Comparison of ENCODE assay signal across 10 cellular contexts in the genomic region with DNA sequence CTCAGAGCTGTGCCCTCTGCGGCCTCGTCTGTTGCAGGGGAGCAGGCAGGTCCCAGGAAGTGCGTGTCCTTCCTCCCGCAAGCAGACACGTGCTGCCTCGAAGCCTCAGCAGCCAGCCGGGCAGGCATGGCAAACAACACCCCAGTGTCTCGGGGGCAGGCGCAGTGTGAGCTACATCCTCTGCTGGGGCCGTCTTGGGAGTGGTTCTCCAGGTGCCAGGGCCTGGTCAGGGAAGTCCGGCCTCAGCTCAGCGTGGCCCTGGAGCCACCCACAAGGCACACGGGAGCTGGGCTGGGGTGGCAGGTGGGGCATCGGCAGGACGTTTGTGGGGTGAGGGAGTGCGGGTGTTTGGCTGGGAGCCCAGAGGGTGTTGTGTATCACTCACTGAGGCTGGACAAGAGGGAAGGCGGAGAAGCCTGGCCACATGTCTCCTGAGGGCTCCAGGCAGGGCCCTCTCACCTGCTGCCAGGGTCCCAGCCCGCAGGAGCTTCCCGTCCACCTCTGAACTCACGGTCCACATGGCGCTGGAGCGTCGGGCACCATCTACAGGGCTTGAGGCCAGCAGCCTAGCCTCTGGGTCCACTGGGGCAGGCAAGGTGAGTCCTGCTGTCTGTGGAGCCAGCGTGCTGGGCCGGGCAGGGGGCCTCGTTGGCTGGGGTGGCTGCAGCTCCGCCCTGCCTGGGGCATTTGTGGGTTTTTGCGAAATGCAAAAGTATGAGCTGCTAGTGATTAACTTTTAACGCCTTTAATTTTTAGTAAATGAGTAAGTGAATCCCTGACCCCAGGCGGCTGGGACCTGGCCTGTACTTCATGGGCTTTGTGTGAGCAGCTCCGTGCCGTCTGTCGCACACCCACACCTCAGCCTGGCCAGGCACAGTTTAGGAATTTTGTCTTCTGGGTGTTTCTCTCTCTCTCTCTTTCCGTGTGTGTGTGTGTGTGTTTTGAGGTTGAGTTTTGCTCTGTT. TPM values are rescaled to one million over a fixed set of nuclear protein-coding genes. Genes with fewer than 3 reads are reported as not detected.
DNase-seq lines count a peak whose midpoint lies in the region; ATAC-seq lines count a peak whose summit lies in the region.
"Had no signal": no experiment of that assay in that cellular context is flagged by ENCODE, and none has a peak within 500 bp of the region (broad histone marks: within the 10 kb centered on the region; RNA-seq: fewer than 3 reads in every experiment).

No MANE protein-coding gene starts in this region.

- H3K9me3 Mint-ChIP-seq in naive thymus-derived CD8-positive, alpha-beta T cell, result no peaks in the 10 kb centered on the region

- H3K4me3 ChIP-seq in H7 (ENCODE audit: insufficient read depth, low read depth, low read length), result no peak overlapping the region
- H3K4me3 ChIP-seq: ovary had no signal

- peak overlapping the region; percentile 87 to 98 (median 95) for H3K27ac Mint-ChIP-seq in naive thymus-derived CD8-positive, alpha-beta T cell

- peaks cover 0 to 35% (median 2%) of the 10 kb centered on the region in 3 donors for H3K36me3 Mint-ChIP-seq in naive thymus-derived CD8-positive, alpha-beta T cell

- H3K27me3 ChIP-seq in H7 (ENCODE audit: control insufficient read depth, insufficient read depth, low read length), result no peaks in the 10 kb centered on the region
- H3K27me3 ChIP-seq: ovary had no signal

- H3K27me3 Mint-ChIP-seq in naive thymus-derived CD8-positive, alpha-beta T cell, result no peaks in the 10 kb centered on the region

- no peak overlapping the region for H3K27ac ChIP-seq in caudate nucleus (ENCODE audit: low read depth, low read length)
- H3K27ac ChIP-seq: ovary had no signal

- ATAC-seq in naive thymus-derived CD8-positive, alpha-beta T cell, result peak; percentile 64 to 79
- ATAC-seq in GM18873 (IDR thresholded peaks at IDR 0.05; ENCODE audit: low FRiP score, unreplicated experiment), result no peak

- peak overlapping the region in 9 of 10 donors; percentile 40 to 80 (median 76) for H3K4me3 Mint-ChIP-seq in naive thymus-derived CD8-positive, alpha-beta T cell

- DNase-seq in H7 (peak; percentile 61), RPMI7951 (ENCODE audit: low read depth) (peak; percentile 21), NK-92 (lab: John Stamatoyannopoulos, UW; ENCODE audit: unreplicated experiment) (no peak), iPS-NIHi11 (ENCODE audit: low spot score) (no peak), caudate nucleus (lab: John Stamatoyannopoulos, UW) (no peak)
- peak; percentile 72 for DNase-seq in central memory CD4-positive, alpha-beta T cell
- peak in 9 of 10 donors; percentile 33 to 79 (median 57) for DNase-seq in naive thymus-derived CD8-positive, alpha-beta T cell
- DNase-seq: NCI-H146 had no signal

- POLR2A ChIA-PET in naive thymus-derived CD8-positive, alpha-beta T cell (lab: Charles Lee), result interaction anchor here (0.6 to 2.6 kb wide), 9 partner anchors 10 to 533 kb away, joined by 3 to 27 read pairs (median 3); partner anchors contain the start of genes CTBP1, MAEA and UVSSA

- peaks cover 3% of the 10 kb centered on the region for H3K36me3 ChIP-seq in H7 (replicated peaks; ENCODE audit: control insufficient read depth, insufficient read depth, low read length)
- H3K36me3 ChIP-seq: ovary had no signal

- H3K4me1 Mint-ChIP-seq in naive thymus-derived CD8-positive, alpha-beta T cell, result peaks cover 17 to 43% (median 32%) of the 10 kb centered on the region in 4 donors

RNA-seq across cellular contexts. Expression of gene UVSSA, which starts 17.3 kb away (rescaled TPM):
- total RNA-seq in H7 (2014; rRNA removed; shearing (Covaris generic)), result 12.6 and 16.1 TPM in 2 replicates
- 1.2 and 2.6 TPM in 2 replicates for total RNA-seq in RPMI7951 (2014; rRNA removed; shearing (Covaris generic))
- 10 to 100 TPM; 39.4 to 39.5 TPM for total RNA-seq in naive thymus-derived CD8-positive, alpha-beta T cell
- polyA plus RNA-seq in naive thymus-derived CD8-positive, alpha-beta T cell, result 1 to 10 TPM; 1.9 to 6.2 (median 2.4) TPM

RNA-seq across cellular contexts. Expression of gene MAEA, which starts 40.0 kb away (rescaled TPM):
- total RNA-seq in H7 (2014; rRNA removed; shearing (Covaris generic)), result 65.4 and 80.6 TPM in 2 replicates
- total RNA-seq in RPMI7951 (2014; rRNA removed; shearing (Covaris generic)), result 33.7 and 34.5 TPM in 2 replicates
- total RNA-seq in naive thymus-derived CD8-positive, alpha-beta T cell, result 100 to 1,000 TPM; 107 to 112 TPM
- 10 to 100 TPM; 56.7 to 75.1 (median 59.2) TPM for polyA plus RNA-seq in naive thymus-derived CD8-positive, alpha-beta T cell

Comparison
In these comparisons a context has a peak if more than half of its experiments do, and no peak if none do; other contexts are left out.
1. DNase-seq: peak in H7 (single experiment), RPMI7951 (single experiment), central memory CD4-positive, alpha-beta T cell (single experiment) and naive thymus-derived CD8-positive, alpha-beta T cell (9 of 10); none in NK-92 (single experiment), iPS-NIHi11 (single experiment) and caudate nucleus (0 of 61).